ENCODE assay signal across 8 cellular contexts in the genomic region with DNA sequence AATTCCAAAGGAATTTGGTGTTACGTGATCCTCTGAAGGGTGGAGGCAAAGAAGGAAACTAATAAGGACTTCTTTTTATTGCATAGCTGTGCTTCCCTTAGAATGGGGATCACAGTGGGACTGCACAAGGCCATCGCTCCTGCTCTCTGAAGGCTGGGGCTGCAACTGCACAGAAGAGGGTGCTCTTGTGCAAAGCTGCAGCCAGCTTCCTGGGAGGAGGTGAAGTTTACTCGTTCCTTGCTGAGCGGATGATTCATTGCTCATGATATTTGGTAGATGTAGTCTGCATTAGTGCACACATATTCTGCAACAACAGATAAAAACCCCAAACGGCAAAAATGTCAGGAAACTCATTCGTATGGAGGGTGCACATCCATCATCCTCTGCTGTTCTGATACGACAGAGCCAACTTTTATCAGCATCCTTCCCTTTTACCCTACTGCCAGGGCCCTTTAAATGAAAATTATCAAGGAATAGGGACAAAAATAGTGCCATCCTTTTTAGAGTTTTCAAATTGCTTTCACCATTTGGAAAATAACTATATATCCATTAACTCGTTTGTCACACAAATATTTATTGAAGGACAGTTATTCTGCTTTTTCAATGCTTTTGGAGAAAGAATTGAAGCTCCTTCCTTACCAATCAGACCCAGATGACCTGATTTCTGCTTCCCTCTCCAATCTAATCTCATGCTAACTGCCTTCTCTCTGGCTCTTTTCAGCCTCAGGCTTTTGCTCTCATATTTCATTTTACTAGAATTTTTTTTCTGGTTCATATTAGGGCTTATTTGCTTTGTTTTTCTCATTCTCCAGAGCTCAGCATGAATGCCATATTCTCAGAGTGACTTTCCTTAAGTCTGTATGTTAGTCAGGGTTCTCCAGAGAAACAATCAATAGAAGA.
A peak's percentile ranks its signal among the peaks of the same experiment; 100 is the strongest.
DNase-seq lines count a peak whose midpoint lies in the region; ATAC-seq, FAIRE-seq and TF ChIP-seq lines count a peak whose summit lies in the region.

No MANE protein-coding gene starts in this region.

- POLR2A ChIA-PET in AG04449 (lab: Yijun Ruan, JAX): interaction anchor here (0.8 to 1.4 kb wide), 4 partner anchors 20 to 976 kb away, joined by 3 to 7 read pairs (median 4); no protein-coding TSS in a partner anchor

- DNase-seq in AG04449 (ENCODE audit: low read depth, low spot score) (peak; percentile 63), GM18507 (ENCODE audit: extremely low spot score, insufficient read length, low read depth) (peak; percentile 3), NCI-H69 (lab: John Stamatoyannopoulos, UW) (peak; percentile 84), mucosa of descending colon (peak in 2 of 3 donors; percentile 22 to 36)
- DNase-seq in activated CD4-positive, alpha-beta T cell treated with anti-CD3 and anti-CD28 coated beads, Interleukin-2, amount 50 U/mL, for 48 hours: peak; percentile 49 to 54
- peak; percentile 6 to 24 (median 19) for DNase-seq in effector memory CD4-positive, alpha-beta T cell
- DNase-seq in stimulated activated CD8-positive, alpha-beta memory T cell treated with anti-CD3 and anti-CD28 coated beads, Interleukin-7, amount 100 ng/mL, for 1 hour (ENCODE audit: low read depth in 2 of 2): peak; percentile 20 to 28

- no peaks in the 10 kb centered on the region for H3K4me1 ChIP-seq in effector memory CD4-positive, alpha-beta T cell (ENCODE audit: control insufficient read depth, insufficient read depth, low read length, poor library complexity, severe bottlenecking)
- no peaks in the 10 kb centered on the region for H3K4me1 ChIP-seq in mucosa of descending colon (ENCODE audit: low read depth)

- CTCF ChIA-PET in AG04449 (lab: Yijun Ruan, JAX): interaction anchor here (0.6 to 7.4 kb wide), 34 partner anchors 9 to 1156 kb away, joined by 3 to 56 read pairs (median 4); a partner anchor contains a TSS

- H3K27ac ChIP-seq in effector memory CD4-positive, alpha-beta T cell (ENCODE audit: insufficient read depth, low read length, poor library complexity, severe bottlenecking): no peak overlapping the region

- no peaks in the 10 kb centered on the region for H3K9me3 ChIP-seq in effector memory CD4-positive, alpha-beta T cell (ENCODE audit: control insufficient read depth, low read length)
- no peaks in the 10 kb centered on the region for H3K9me3 ChIP-seq in mucosa of descending colon

- no peaks in the 10 kb centered on the region for H3K27me3 ChIP-seq in effector memory CD4-positive, alpha-beta T cell (replicated peaks; ENCODE audit: control insufficient read depth, insufficient read depth, low read length, poor library complexity, severe bottlenecking)

- ATAC-seq in HG03025 (IDR thresholded peaks at IDR 0.05; ENCODE audit: low FRiP score, unreplicated experiment): peak; percentile 59
- ATAC-seq in mucosa of descending colon: peak; percentile 61

- TF ChIP-seq CTCF in AG04449 (IDR thresholded peaks at IDR 0.05; ENCODE audit: insufficient read depth, low read length, missing control alignments): peak; percentile 96
- TF ChIP-seq CTCF in mucosa of descending colon (IDR thresholded peaks at IDR 0.05): no peak

- H3K4me3 ChIP-seq in AG04449 (ENCODE audit: low read depth, low read length): no peak overlapping the region
- no peak overlapping the region for H3K4me3 ChIP-seq in effector memory CD4-positive, alpha-beta T cell (ENCODE audit: insufficient read depth, low read depth, low read length, poor library complexity, severe bottlenecking)
- H3K4me3 ChIP-seq in mucosa of descending colon: no peak overlapping the region

- no peaks in the 10 kb centered on the region for H3K36me3 ChIP-seq in effector memory CD4-positive, alpha-beta T cell (ENCODE audit: control insufficient read depth, insufficient read depth, low read length)
- no peaks in the 10 kb centered on the region for H3K36me3 ChIP-seq in mucosa of descending colon (ENCODE audit: low read depth)

- FAIRE-seq in GM18507 (lab: Jason Lieb, UNC): peak; percentile 72

- intact Hi-C loops in mucosa of descending colon (cut with DNase I, micrococcal nuclease): loop anchor here in 1 of 2 donors (10.0 kb wide), 1 partner anchor 687 kb away; no protein-coding TSS in a partner anchor

Comparison
In these comparisons a context has a peak if more than half of its experiments do, and no peak if none do; other contexts are left out.
1. DNase-seq: peak in every context shown above with its lines; median percentile 84 in NCI-H69; 63 in AG04449; 52 in activated CD4-positive, alpha-beta T cell treated with anti-CD3 and anti-CD28 coated beads, Interleukin-2, amount 50 U/mL, for 48 hours; 29 in mucosa of descending colon; 24 in stimulated activated CD8-positive, alpha-beta memory T cell treated with anti-CD3 and anti-CD28 coated beads, Interleukin-7, amount 100 ng/mL, for 1 hour; 19 in effector memory CD4-positive, alpha-beta T cell; 3 in GM18507.